1 cellular context compared by ENCODE assay signal in genomic region chr11:24295360-24295759, GRCh38.
TF ChIP-seq lines count a peak whose summit lies in the region.

No MANE protein-coding gene starts in this region.

TF ChIP-seq in SK-N-SH, 30 proteins besides CTCF, POLR2A, EP300 and RAD21 (continued from another document):
- TF ChIP-seq REST (IDR thresholded peaks at IDR 0.05; ENCODE audit: low read depth, low read length) = no peak
- TF ChIP-seq USF1 (IDR thresholded peaks at IDR 0.05; ENCODE audit: borderline replicate concordance, low read depth) = no peak
- no peak for TF ChIP-seq RXRA (IDR thresholded peaks at IDR 0.05; ENCODE audit: borderline replicate concordance, low read depth)
- no peak for TF ChIP-seq TAF1 (IDR thresholded peaks at IDR 0.05; ENCODE audit: borderline replicate concordance, low read depth, low read length)
- TF ChIP-seq EZH2phosphoT487 (IDR thresholded peaks at IDR 0.05; ENCODE audit: borderline replicate concordance, low read depth) = no peak
